Comparison of ENCODE assay signal across 8 cellular contexts in genomic region chr2:32947484-32948143, GRCh38. TPM values are rescaled to one million over a fixed set of nuclear protein-coding genes. Genes with fewer than 3 reads are reported as not detected.
DNase-seq lines count a peak whose midpoint lies in the region; ATAC-seq, FAIRE-seq and TF ChIP-seq lines count a peak whose summit lies in the region.

No MANE protein-coding gene starts in this region.

- peaks cover 3% of the 10 kb centered on the region for H3K4me1 Mint-ChIP-seq in activated T-helper 1 cell treated with anti-CD3 and anti-CD28 coated beads, Interleukin-12 subunit alpha, Interleukin-12 subunit beta, Interleukin-2, Interleukin-4 antibody, amounts not matched to agents 30 ng/mL and 10 ng/mL and 1 ng/mL, durations not matched to agents 14 hours and 24 hours and 36 hours (ENCODE audit: low read depth)

- FAIRE-seq in frontal cortex (lab: Jason Lieb, UNC) = no peak

- ATAC-seq in GM21390 (IDR thresholded peaks at IDR 0.05; ENCODE audit: unreplicated experiment) (peak; percentile 33), HG03469 (IDR thresholded peaks at IDR 0.05; ENCODE audit: unreplicated experiment) (no peak)

- H3K36me3 ChIP-seq in osteoblast (ENCODE audit: insufficient read depth, low read length) = no peaks in the 10 kb centered on the region

- no peaks in the 10 kb centered on the region for H3K27me3 ChIP-seq in osteoblast (ENCODE audit: insufficient read depth, low read length)

- H3K79me2 ChIP-seq in osteoblast (ENCODE audit: insufficient read depth, low read length) = no peaks in the 10 kb centered on the region

- H3K9me3 ChIP-seq in osteoblast (ENCODE audit: low read depth, low read length) = no peaks in the 10 kb centered on the region

- H3K27ac ChIP-seq in osteoblast (ENCODE audit: low read depth, low read length) = no peak overlapping the region

- DNase-seq in COLO668 (lab: John Stamatoyannopoulos, UW; ENCODE audit: unreplicated experiment) = peak; percentile 31
- DNase-seq in LoVo (ENCODE audit: low spot score) = peak; percentile 50
- DNase-seq in activated T-helper 1 cell treated with anti-CD3 and anti-CD28 coated beads, Interleukin-12 subunit alpha, Interleukin-12 subunit beta, Interleukin-2, Interleukin-4 antibody, amounts not matched to agents 30 ng/mL and 10 ng/mL and 1 ng/mL, durations not matched to agents 14 hours and 24 hours and 36 hours (ENCODE audit: low spot score) = peak; percentile 20
- DNase-seq in frontal cortex (ENCODE audit: low spot score in 2 of 2) = peak; percentile 42 to 52
- DNase-seq in osteoblast (ENCODE audit: insufficient read length, low spot score, missing footprints) = peak; percentile 87
- no peak for DNase-seq in activated CD4-positive, CD25-positive, alpha-beta regulatory T cell treated with anti-CD3 and anti-CD28 coated beads, Interleukin-2, amount 50 U/mL, for 72 hours

- H4K20me1 ChIP-seq in osteoblast (ENCODE audit: insufficient read depth, low read length) = no peaks in the 10 kb centered on the region

- H3K9me3 Mint-ChIP-seq in activated T-helper 1 cell treated with anti-CD3 and anti-CD28 coated beads, Interleukin-12 subunit alpha, Interleukin-12 subunit beta, Interleukin-2, Interleukin-4 antibody, amounts not matched to agents 30 ng/mL and 10 ng/mL and 1 ng/mL, durations not matched to agents 14 hours and 24 hours and 36 hours = no peaks in the 10 kb centered on the region

- peak overlapping the region; percentile 72 for H2AFZ ChIP-seq in osteoblast (ENCODE audit: low read length)

- no peak overlapping the region for H3K27ac Mint-ChIP-seq in activated T-helper 1 cell treated with anti-CD3 and anti-CD28 coated beads, Interleukin-12 subunit alpha, Interleukin-12 subunit beta, Interleukin-2, Interleukin-4 antibody, amounts not matched to agents 30 ng/mL and 10 ng/mL and 1 ng/mL, durations not matched to agents 14 hours and 24 hours and 36 hours

- H3K4me3 ChIP-seq in osteoblast (ENCODE audit: insufficient read depth, low read length) = peak overlapping the region; percentile 82

- intact Hi-C loops in activated T-helper 1 cell treated with anti-CD3 and anti-CD28 coated beads, Interleukin-12 subunit alpha, Interleukin-12 subunit beta, Interleukin-2, Interleukin-4 antibody, amounts not matched to agents 30 ng/mL and 10 ng/mL and 1 ng/mL, durations not matched to agents 14 hours and 24 hours and 36 hours (cut with micrococcal nuclease) = loop anchor here (2.0 to 5.0 kb wide), 4 partner anchors 175 to 651 kb away; partner anchors contain the start of gene FAM98A

- no peak for TF ChIP-seq CTCF in osteoblast (IDR thresholded peaks at IDR 0.05; ENCODE audit: extremely low read depth, low read depth, low read length)

- no peaks in the 10 kb centered on the region for H3K4me1 ChIP-seq in osteoblast (ENCODE audit: insufficient read depth, low read length)

- no peaks in the 10 kb centered on the region for H3K36me3 Mint-ChIP-seq in activated T-helper 1 cell treated with anti-CD3 and anti-CD28 coated beads, Interleukin-12 subunit alpha, Interleukin-12 subunit beta, Interleukin-2, Interleukin-4 antibody, amounts not matched to agents 30 ng/mL and 10 ng/mL and 1 ng/mL, durations not matched to agents 14 hours and 24 hours and 36 hours (ENCODE audit: low read depth)

- peaks cover 29% of the 10 kb centered on the region for H3K27me3 Mint-ChIP-seq in activated T-helper 1 cell treated with anti-CD3 and anti-CD28 coated beads, Interleukin-12 subunit alpha, Interleukin-12 subunit beta, Interleukin-2, Interleukin-4 antibody, amounts not matched to agents 30 ng/mL and 10 ng/mL and 1 ng/mL, durations not matched to agents 14 hours and 24 hours and 36 hours (ENCODE audit: insufficient read depth)

- peak overlapping the region; percentile 90 for H3K4me2 ChIP-seq in osteoblast (ENCODE audit: insufficient read depth, low read length)

- H3K4me3 Mint-ChIP-seq in activated T-helper 1 cell treated with anti-CD3 and anti-CD28 coated beads, Interleukin-12 subunit alpha, Interleukin-12 subunit beta, Interleukin-2, Interleukin-4 antibody, amounts not matched to agents 30 ng/mL and 10 ng/mL and 1 ng/mL, durations not matched to agents 14 hours and 24 hours and 36 hours = peak overlapping the region; percentile 76

RNA-seq across cellular contexts. Expression of gene LTBP1, which starts 0.9 kb away (rescaled TPM):
- 0.12 and 0.26 TPM in 2 replicates for total RNA-seq in activated T-helper 1 cell treated with anti-CD3 and anti-CD28 coated beads, Interleukin-12 subunit alpha, Interleukin-12 subunit beta, Interleukin-2, Interleukin-4 antibody, amounts not matched to agents 30 ng/mL and 10 ng/mL and 1 ng/mL, durations not matched to agents 14 hours and 24 hours and 36 hours
- total RNA-seq in frontal cortex = 22.8 TPM
- 158 and 224 TPM in 2 replicates for total RNA-seq in osteoblast

Comparison
In these comparisons a context has a peak if more than half of its experiments do, and no peak if none do; other contexts are left out.
1. RNA of gene LTBP1, which starts 0.9 kb away (total RNA-seq): 158 to 224 TPM in osteoblast and 22.8 TPM in frontal cortex (single experiment); 0.12 to 0.26 TPM in activated T-helper 1 cell treated with anti-CD3 and anti-CD28 coated beads, Interleukin-12 subunit alpha, Interleukin-12 subunit beta, Interleukin-2, Interleukin-4 antibody, amounts not matched to agents 30 ng/mL and 10 ng/mL and 1 ng/mL, durations not matched to agents 14 hours and 24 hours and 36 hours; every median in the first group is over 10 times any median in the second.